ENCODE assay signal across 10 cellular contexts in genomic region chr3:75643031-75643800, GRCh38. TPM values are rescaled to one million over a fixed set of nuclear protein-coding genes. Genes with fewer than 3 reads are reported as not detected.
A peak's percentile ranks its signal among the peaks of the same experiment; 100 is the strongest.
DNase-seq lines count a peak whose midpoint lies in the region; ATAC-seq, FAIRE-seq and TF ChIP-seq lines count a peak whose summit lies in the region.
"Not testable (repeated sequence)": the region's sequence is repeated elsewhere in the genome, so short reads cannot be mapped to it uniquely, and the experiment has no call there.
"Had no signal": no experiment of that assay in that cellular context is flagged by ENCODE, and none has a peak within 500 bp of the region (broad histone marks: within the 10 kb centered on the region; RNA-seq: fewer than 3 reads in every experiment).

No MANE protein-coding gene starts in this region.

- TF ChIP-seq CTCF in C4-2B (conservative IDR thresholded peaks at IDR 0.05) (peak; percentile 47), bronchial epithelial cell (IDR thresholded peaks at IDR 0.05; ENCODE audit: insufficient read depth, low read length, severe bottlenecking) (peak; percentile 24), gastroesophageal sphincter (IDR thresholded peaks at IDR 0.05) (peak; percentile 32 to 67 (median 58)), stomach (IDR thresholded peaks at IDR 0.05) (peak in 5 of 7 experiments; percentile 0 to 64 (median 39))

- H3K27ac Mint-ChIP-seq in activated CD4-positive, alpha-beta T cell treated with anti-CD3 and anti-CD28 coated beads, Interleukin-2, amount 10 ng/mL, durations not matched to agents 7 days and 5 days; naive B cell: not testable (repeated sequence)

- peaks cover 0 to 21% (median 3%) of the 10 kb centered on the region in 3 donors for H3K4me1 ChIP-seq in gastroesophageal sphincter
- H3K4me1 ChIP-seq in stomach: peaks cover 0 to 13% (median 5%) of the 10 kb centered on the region in 4 donors

- not testable (repeated sequence) for H3K27me3 Mint-ChIP-seq in activated CD4-positive, alpha-beta T cell treated with anti-CD3 and anti-CD28 coated beads, Interleukin-2, amount 10 ng/mL, durations not matched to agents 7 days and 5 days; naive B cell

- intact Hi-C loops in stomach (cut with DNase I; ENCODE audit: low total_unique reads): not testable (repeated sequence)

- not testable (repeated sequence) for H3K36me3 Mint-ChIP-seq in activated CD4-positive, alpha-beta T cell treated with anti-CD3 and anti-CD28 coated beads, Interleukin-2, amount 10 ng/mL, durations not matched to agents 7 days and 5 days (ENCODE audit: low read depth); naive B cell

- TF ChIP-seq EP300 in gastroesophageal sphincter (IDR thresholded peaks at IDR 0.05); stomach (IDR thresholded peaks at IDR 0.05): not testable (repeated sequence)

- not testable (repeated sequence) for H3K27ac ChIP-seq in C4-2B, gastroesophageal sphincter, stomach

- WGBS in gastroesophageal sphincter (ENCODE audit: low coverage in 1 of 2), 2 donors: 1 to 4% methylated on average over 9 of the region's 20 CpGs
- 21 to 26% (median 24%) methylated on average over 20 of the region's 20 CpGs for WGBS in stomach, 5 donors

- not testable (repeated sequence) for ATAC-seq in gastroesophageal sphincter; naive B cell (ENCODE audit: low read depth in 2 of 2)

- not testable (repeated sequence) for H3K9me3 Mint-ChIP-seq in activated CD4-positive, alpha-beta T cell treated with anti-CD3 and anti-CD28 coated beads, Interleukin-2, amount 10 ng/mL, durations not matched to agents 7 days and 5 days; naive B cell

- CTCF ChIA-PET in activated CD4-positive, alpha-beta T cell treated with anti-CD3 and anti-CD28 coated beads, Interleukin-2, amount 10 ng/mL, durations not matched to agents 7 days and 5 days (lab: Charles Lee): not testable (repeated sequence)

- TF ChIP-seq POLR2A in gastroesophageal sphincter (IDR thresholded peaks at IDR 0.05); stomach (IDR thresholded peaks at IDR 0.05): not testable (repeated sequence)

- peak overlapping the region; percentile 83 for H3K4me3 Mint-ChIP-seq in activated CD4-positive, alpha-beta T cell treated with anti-CD3 and anti-CD28 coated beads, Interleukin-2, amount 10 ng/mL, durations not matched to agents 7 days and 5 days
- H3K4me3 Mint-ChIP-seq in naive B cell: peak overlapping the region in 5 of 8 donors; percentile 22 to 91 (median 78)

- H3K27me3 ChIP-seq in MG63; bronchial epithelial cell (ENCODE audit: control insufficient read depth, insufficient read depth, low read length); gastroesophageal sphincter: not testable (repeated sequence)
- peaks cover 0 to 20% (median 3%) of the 10 kb centered on the region in 3 donors for H3K27me3 ChIP-seq in stomach

- H3K4me3 ChIP-seq in MG63: peak overlapping the region; percentile 29
- H3K4me3 ChIP-seq in bronchial epithelial cell (ENCODE audit: low read depth, low read length): not testable (repeated sequence)
- peak overlapping the region in 1 of 2 donors; percentile 18 for H3K4me3 ChIP-seq in gastroesophageal sphincter
- peak overlapping the region in 1 of 4 donors; percentile 32 for H3K4me3 ChIP-seq in stomach

- peaks cover 20% of the 10 kb centered on the region for H3K4me1 Mint-ChIP-seq in activated CD4-positive, alpha-beta T cell treated with anti-CD3 and anti-CD28 coated beads, Interleukin-2, amount 10 ng/mL, durations not matched to agents 7 days and 5 days
- peaks cover 11 to 17% (median 12%) of the 10 kb centered on the region in 3 donors for H3K4me1 Mint-ChIP-seq in naive B cell

- peak; percentile 47 for FAIRE-seq in GM18507 (lab: Jason Lieb, UNC)
- not testable (repeated sequence) for FAIRE-seq in bronchial epithelial cell (lab: Jason Lieb, UNC)

- not testable (repeated sequence) for DNase-seq in GM18507 (ENCODE audit: extremely low spot score, insufficient read length, low read depth); MG63; stomach
- peak; percentile 38 for DNase-seq in activated CD4-positive, alpha-beta T cell treated with anti-CD3 and anti-CD28 coated beads, Interleukin-2, amount 10 ng/mL, durations not matched to agents 7 days and 5 days
- DNase-seq in bronchial epithelial cell (ENCODE audit: low read depth) (peak; percentile 33), naive B cell (peak; percentile 16)

- not testable (repeated sequence) for H3K36me3 ChIP-seq in MG63; bronchial epithelial cell (ENCODE audit: control insufficient read depth, insufficient read depth, low read length); gastroesophageal sphincter; stomach

- not testable (repeated sequence) for H3K9me3 ChIP-seq in MG63, gastroesophageal sphincter, stomach

- POLR2A ChIA-PET in activated CD4-positive, alpha-beta T cell treated with anti-CD3 and anti-CD28 coated beads, Interleukin-2, amount 10 ng/mL, durations not matched to agents 7 days and 5 days (lab: Charles Lee): not testable (repeated sequence)

RNA-seq across cellular contexts. Expression of gene FRG2C, which starts 20.9 kb away (rescaled TPM):
- total RNA-seq in MG63 (2014; rRNA removed; shearing (Covaris generic); ENCODE audit: low replicate concordance): not detected in 2 replicates
- not detected for total RNA-seq in activated CD4-positive, alpha-beta T cell treated with anti-CD3 and anti-CD28 coated beads, Interleukin-2, amount 10 ng/mL, durations not matched to agents 7 days and 5 days
- total RNA-seq in bronchial epithelial cell (not detected in 2 replicates), gastroesophageal sphincter (not detected), stomach (not detected)
- polyA plus RNA-seq in naive B cell (ENCODE audit: low read depth in 6 of 6) (not detected), stomach (not detected)
- total RNA-seq: mucosa of gallbladder, urinary bladder had no signal
- polyA plus RNA-seq: urinary bladder had no signal
